In the genomic region with DNA sequence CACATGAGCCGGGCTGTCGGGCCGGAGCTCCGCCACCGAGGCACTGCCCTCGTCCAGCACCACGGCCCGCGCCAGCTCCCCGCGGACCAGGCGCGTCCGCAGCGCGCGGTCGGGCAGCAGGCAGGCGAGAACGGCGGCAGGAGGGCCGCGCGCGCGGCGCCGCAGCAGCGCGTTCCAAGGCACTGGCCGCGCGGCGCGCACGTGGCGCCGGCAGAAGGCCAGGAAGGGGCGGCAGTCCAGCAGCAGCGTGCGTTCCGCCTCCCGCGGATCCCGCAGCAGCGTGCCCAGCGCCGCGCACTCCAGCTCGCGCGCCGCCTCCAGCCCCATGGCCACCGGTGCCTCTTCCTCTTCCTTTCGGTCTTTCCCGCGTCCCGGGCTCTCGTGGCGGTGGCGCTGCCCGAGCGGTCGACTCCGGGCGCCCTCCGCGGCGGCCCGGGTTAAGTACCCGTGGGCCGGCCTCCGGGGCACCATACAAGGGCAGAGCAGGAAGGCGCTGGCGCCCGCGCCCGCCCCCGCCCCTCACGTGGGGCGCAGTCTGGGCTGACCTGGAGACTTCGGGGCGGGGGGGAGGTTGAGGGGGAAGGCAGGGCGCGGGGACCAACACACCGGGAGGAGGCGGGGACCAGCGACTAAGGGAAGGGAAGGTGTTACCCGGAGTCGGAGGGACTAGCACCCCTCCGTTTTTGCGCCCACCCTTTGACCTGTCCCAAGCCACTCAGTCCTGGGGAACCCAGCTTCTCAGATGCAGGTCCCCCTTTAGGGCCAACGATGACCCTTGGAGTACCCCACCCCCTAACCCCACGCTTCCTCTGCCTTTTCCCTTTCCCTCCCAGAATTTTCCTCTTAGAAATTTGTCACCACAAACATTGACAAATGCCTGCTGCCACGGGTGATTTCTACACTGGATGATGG, we compare ENCODE assay signal across 1 cellular context.
A peak's percentile ranks its signal among the peaks of the same experiment; 100 is the strongest.
TF ChIP-seq lines count a peak whose summit lies in the region.

A gene with protein sequence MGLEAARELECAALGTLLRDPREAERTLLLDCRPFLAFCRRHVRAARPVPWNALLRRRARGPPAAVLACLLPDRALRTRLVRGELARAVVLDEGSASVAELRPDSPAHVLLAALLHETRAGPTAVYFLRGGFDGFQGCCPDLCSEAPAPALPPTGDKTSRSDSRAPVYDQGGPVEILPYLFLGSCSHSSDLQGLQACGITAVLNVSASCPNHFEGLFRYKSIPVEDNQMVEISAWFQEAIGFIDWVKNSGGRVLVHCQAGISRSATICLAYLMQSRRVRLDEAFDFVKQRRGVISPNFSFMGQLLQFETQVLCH (minus strand): TSS at position 413 of the 912 bp plus-strand sequence. CDS start 86 bp downstream, at position 327.

TF ChIP-seq in GM12878, 131 proteins besides CTCF, POLR2A, EP300 and RAD21 (continued from another document and continues in another):
- TF ChIP-seq REST (IDR thresholded peaks at IDR 0.05; ENCODE audit: low read depth, low read length) (peak; percentile 55), ATF2 (IDR thresholded peaks at IDR 0.05; ENCODE audit: low read length) (no peak), GATAD2B (conservative IDR thresholded peaks at IDR 0.05; ENCODE audit: low read depth) (no peak; the same call in none of the 2 replicates), IRF3 (IDR thresholded peaks at IDR 0.05) (peak; percentile 38; the same call in 1 of the 2 replicates), PAX5 (IDR thresholded peaks at IDR 0.05; ENCODE audit: borderline replicate concordance, low read depth, low read length) (peak; percentile 79; the same call in 1 of the 2 replicates), HSF1 (IDR thresholded peaks at IDR 0.05; ENCODE audit: low read depth, low read length) (0 out of 2 replicates have a peak, but pooled peaks have one; percentile 41), PRDM15 (CRISPR knock-in tag; IDR thresholded peaks at IDR 0.05) (0 out of 2 replicates have a peak, but pooled peaks have one; percentile 43), IKZF2 (IDR thresholded peaks at IDR 0.05) (no peak; a peak in 1 of 4 replicates), ZNF274 (IDR thresholded peaks at IDR 0.05; ENCODE audit: insufficient read depth, insufficient read length) (no peak), MTA3 (IDR thresholded peaks at IDR 0.05; ENCODE audit: borderline replicate concordance, low read length) (no peak), ETV6 (conservative IDR thresholded peaks at IDR 0.05 in 1 of 2, IDR thresholded peaks at IDR 0.05 in 1 of 2; ENCODE audit: borderline replicate concordance in 1 of 2, low read depth in 1 of 2) (no peak), YY1 (IDR thresholded peaks at IDR 0.05; ENCODE audit: low read depth, low read length) (peak; percentile 88), SREBF1 (IDR thresholded peaks at IDR 0.05; ENCODE audit: low read length) (peak; percentile 36; the same call in 1 of the 2 replicates), BMI1 (IDR thresholded peaks at IDR 0.05; ENCODE audit: borderline replicate concordance) (no peak), KDM1A (IDR thresholded peaks at IDR 0.05; ENCODE audit: borderline replicate concordance) (no peak), CEBPZ (IDR thresholded peaks at IDR 0.05; ENCODE audit: low read depth, low read length) (no peak), NKRF (conservative IDR thresholded peaks at IDR 0.05) (peak; percentile 98), RUNX3 (IDR thresholded peaks at IDR 0.05; ENCODE audit: low read length) (no peak), NFXL1 (IDR thresholded peaks at IDR 0.05; ENCODE audit: borderline replicate concordance) (no peak), SMAD1 (IDR thresholded peaks at IDR 0.05; ENCODE audit: low read depth, partially characterized antibody) (peak; percentile 97)
- TF ChIP-seq, protein P1, sequence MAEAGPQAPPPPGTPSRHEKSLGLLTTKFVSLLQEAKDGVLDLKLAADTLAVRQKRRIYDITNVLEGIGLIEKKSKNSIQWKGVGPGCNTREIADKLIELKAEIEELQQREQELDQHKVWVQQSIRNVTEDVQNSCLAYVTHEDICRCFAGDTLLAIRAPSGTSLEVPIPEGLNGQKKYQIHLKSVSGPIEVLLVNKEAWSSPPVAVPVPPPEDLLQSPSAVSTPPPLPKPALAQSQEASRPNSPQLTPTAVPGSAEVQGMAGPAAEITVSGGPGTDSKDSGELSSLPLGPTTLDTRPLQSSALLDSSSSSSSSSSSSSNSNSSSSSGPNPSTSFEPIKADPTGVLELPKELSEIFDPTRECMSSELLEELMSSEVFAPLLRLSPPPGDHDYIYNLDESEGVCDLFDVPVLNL (IDR thresholded peaks at IDR 0.05; ENCODE audit: low read depth, low read length) = peak; percentile 65
